11 cellular contexts compared by ENCODE assay signal in the genomic region with DNA sequence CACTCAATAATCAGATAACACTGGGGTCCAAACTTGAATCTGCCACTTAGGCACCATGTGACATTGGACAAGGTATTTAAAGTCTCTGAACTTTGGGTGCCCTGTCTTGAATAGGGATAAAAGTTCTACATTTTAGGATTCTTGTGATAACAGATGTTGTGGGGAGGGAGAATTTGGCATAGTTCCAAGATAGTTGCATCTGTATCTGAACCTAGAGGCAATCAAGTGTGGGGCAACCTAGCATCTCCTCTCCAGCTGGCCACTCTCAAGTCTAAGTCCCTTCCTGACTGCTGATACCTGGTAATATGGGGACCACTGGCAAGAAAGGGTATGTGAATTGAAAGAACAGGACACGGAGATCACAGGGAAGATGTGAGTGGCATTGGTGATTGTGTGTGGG.
"Had no signal": no experiment of that assay in that cellular context is flagged by ENCODE, and none has a peak within 500 bp of the region (broad histone marks: within the 10 kb centered on the region; RNA-seq: fewer than 3 reads in every experiment).

No MANE protein-coding gene starts in this region.

- H3K27ac ChIP-seq: thyroid gland had no signal

- H3K4me1 Mint-ChIP-seq: activated CD4-positive, alpha-beta T cell treated with anti-CD3 and anti-CD28 coated beads, Interleukin-2, amount 10 ng/mL, durations not matched to agents 7 days and 5 days; activated naive CD8-positive, alpha-beta T cell treated with anti-CD3 and anti-CD28 coated beads, Interleukin-2, amount 10 ng/mL, durations not matched to agents 7 days and 5 days; stimulated activated effector memory CD8-positive, alpha-beta T cell treated with anti-CD3 and anti-CD28 coated beads, Interleukin-12 subunit alpha, Interleukin-12 subunit beta, amount 100 ng/mL, for 72 hours had no signal

- H3K36me3 Mint-ChIP-seq: stimulated activated effector memory CD8-positive, alpha-beta T cell treated with anti-CD3 and anti-CD28 coated beads, Interleukin-12 subunit alpha, Interleukin-12 subunit beta, amount 100 ng/mL, for 72 hours had no signal

- H3K4me3 ChIP-seq: thyroid gland had no signal

- H3K27me3 Mint-ChIP-seq: activated B cell treated with CpG ODN at 0.5 μM for 24 hours; activated CD4-positive, alpha-beta T cell treated with anti-CD3 and anti-CD28 coated beads, Interleukin-2, amount 10 ng/mL, durations not matched to agents 7 days and 5 days; activated naive CD8-positive, alpha-beta T cell treated with anti-CD3 and anti-CD28 coated beads, Interleukin-2, amount 10 ng/mL, durations not matched to agents 7 days and 5 days had no signal

- H3K36me3 ChIP-seq: thyroid gland had no signal

- H3K27me3 ChIP-seq: thyroid gland had no signal

- ATAC-seq: stimulated activated effector memory CD8-positive, alpha-beta T cell treated with anti-CD3 and anti-CD28 coated beads, Interleukin-12 subunit alpha, Interleukin-12 subunit beta, amount 100 ng/mL, for 72 hours had no signal

- H3K9me3 ChIP-seq: thyroid gland had no signal

- H3K9me3 Mint-ChIP-seq: nephron; stimulated activated effector memory CD8-positive, alpha-beta T cell treated with anti-CD3 and anti-CD28 coated beads, Interleukin-12 subunit alpha, Interleukin-12 subunit beta, amount 100 ng/mL, for 72 hours had no signal

- DNase-seq: activated B cell treated with CpG ODN at 0.5 μM for 24 hours; activated CD4-positive, alpha-beta T cell treated with anti-CD3 and anti-CD28 coated beads, Interleukin-2, amount 10 ng/mL, durations not matched to agents 7 days and 5 days; activated naive CD4-positive, alpha-beta T cell; activated naive CD8-positive, alpha-beta T cell treated with anti-CD3 and anti-CD28 coated beads, Interleukin-2, amount 10 ng/mL, durations not matched to agents 7 days and 5 days; kidney; SW 1271; thyroid gland had no signal

- H3K4me3 Mint-ChIP-seq: activated B cell treated with CpG ODN at 0.5 μM for 24 hours; activated CD4-positive, alpha-beta T cell treated with anti-CD3 and anti-CD28 coated beads, Interleukin-2, amount 10 ng/mL, durations not matched to agents 7 days and 5 days; activated naive CD8-positive, alpha-beta T cell treated with anti-CD3 and anti-CD28 coated beads, Interleukin-2, amount 10 ng/mL, durations not matched to agents 7 days and 5 days; activated T-helper 1 cell treated with anti-CD3 and anti-CD28 coated beads, Interleukin-12 subunit alpha, Interleukin-12 subunit beta, Interleukin-2, Interleukin-4 antibody, amounts not matched to agents 30 ng/mL and 10 ng/mL and 1 ng/mL, durations not matched to agents 14 hours and 24 hours and 36 hours; nephron; stimulated activated effector memory CD8-positive, alpha-beta T cell treated with anti-CD3 and anti-CD28 coated beads, Interleukin-12 subunit alpha, Interleukin-12 subunit beta, amount 100 ng/mL, for 72 hours had no signal

- H3K27ac Mint-ChIP-seq: activated B cell treated with CpG ODN at 0.5 μM for 24 hours; activated CD4-positive, alpha-beta T cell treated with anti-CD3 and anti-CD28 coated beads, Interleukin-2, amount 10 ng/mL, durations not matched to agents 7 days and 5 days; activated naive CD8-positive, alpha-beta T cell treated with anti-CD3 and anti-CD28 coated beads, Interleukin-2, amount 10 ng/mL, durations not matched to agents 7 days and 5 days; activated T-helper 1 cell treated with anti-CD3 and anti-CD28 coated beads, Interleukin-12 subunit alpha, Interleukin-12 subunit beta, Interleukin-2, Interleukin-4 antibody, amounts not matched to agents 30 ng/mL and 10 ng/mL and 1 ng/mL, durations not matched to agents 14 hours and 24 hours and 36 hours; progenitor cell of endocrine pancreas; stimulated activated effector memory CD8-positive, alpha-beta T cell treated with anti-CD3 and anti-CD28 coated beads, Interleukin-12 subunit alpha, Interleukin-12 subunit beta, amount 100 ng/mL, for 72 hours had no signal
